7 cellular contexts compared by ENCODE assay signal in genomic region chr5:76084496-76085285, GRCh38. TPM values are rescaled to one million over a fixed set of nuclear protein-coding genes. Genes with fewer than 3 reads are reported as not detected.
DNase-seq lines count a peak whose midpoint lies in the region; ATAC-seq and TF ChIP-seq lines count a peak whose summit lies in the region.

No MANE protein-coding gene starts in this region.

- no peaks in the 10 kb centered on the region for H3K9me3 Mint-ChIP-seq in chondrocyte (ENCODE audit: low read depth)

- no peak overlapping the region for H3K14ac ChIP-seq in neuronal stem cell (ENCODE audit: low read length)

- H2BK12ac ChIP-seq in neuronal stem cell (ENCODE audit: low read length), result no peak overlapping the region

- H3K4me3 ChIP-seq in GM12875 (ENCODE audit: low read depth, low read length), result peak overlapping the region; percentile 61
- peak overlapping the region; percentile 26 to 80 for H3K4me3 ChIP-seq in neuronal stem cell (ENCODE audit: low read length in 2 of 2)

- no CpG with 5 or more reads among the region's 75 CpGs for WGBS in neuronal stem cell (ENCODE audit: extremely low coverage in 2 of 2, insufficient read length in 2 of 2, insufficient replicate concordance in 1 of 2), 2 donors

- no peak overlapping the region for H2BK15ac ChIP-seq in neuronal stem cell (ENCODE audit: low read length)

- TF ChIP-seq CTCF in GM12875 (IDR thresholded peaks at IDR 0.05; ENCODE audit: borderline replicate concordance, insufficient read depth, low read depth, low read length) (no peak), chondrocyte (IDR thresholded peaks at IDR 0.05) (no peak)

- H3K27me3 Mint-ChIP-seq in chondrocyte (ENCODE audit: low read depth), result peaks cover 67% of the 10 kb centered on the region

- H3K27ac ChIP-seq in neuronal stem cell (replicated peaks; ENCODE audit: low read length), result no peak overlapping the region

- TF ChIP-seq POLR2A in GM18505 (IDR thresholded peaks at IDR 0.05; ENCODE audit: borderline replicate concordance, extremely low read depth, insufficient read depth, insufficient read length), result no peak

- H3K4me2 ChIP-seq in neuronal stem cell (ENCODE audit: insufficient read depth, low read length, poor library complexity, severe bottlenecking), result peak overlapping the region; percentile 93

- H3K4ac ChIP-seq in neuronal stem cell (ENCODE audit: low read length), result no peak overlapping the region

- no peaks in the 10 kb centered on the region for H3K36me3 ChIP-seq in neuronal stem cell (replicated peaks in 1 of 2; ENCODE audit: control insufficient read depth in 2 of 2, insufficient read depth in 2 of 2, low read length in 2 of 2)

- no peaks in the 10 kb centered on the region for H3K79me1 ChIP-seq in neuronal stem cell (ENCODE audit: low read depth, low read length)

- peaks cover 24% of the 10 kb centered on the region for H3K4me1 Mint-ChIP-seq in chondrocyte (ENCODE audit: low read depth)

- no peak overlapping the region for H4K91ac ChIP-seq in neuronal stem cell (ENCODE audit: low read depth, low read length, poor library complexity)

- H2AK5ac ChIP-seq in neuronal stem cell (ENCODE audit: low read depth, low read length), result no peak overlapping the region

- no peak overlapping the region for H4K8ac ChIP-seq in neuronal stem cell (ENCODE audit: low read depth, low read length)

- peaks cover 10% of the 10 kb centered on the region in 2 donors for H3K4me1 ChIP-seq in neuronal stem cell (ENCODE audit: control insufficient read depth in 2 of 2, insufficient read depth in 1 of 2, low read depth in 1 of 2, low read length in 2 of 2)

- no peak overlapping the region for H2BK5ac ChIP-seq in neuronal stem cell (ENCODE audit: low read length)

- H3K9ac ChIP-seq in neuronal stem cell (ENCODE audit: low read depth, low read length, poor library complexity), result no peak overlapping the region

- H2BK120ac ChIP-seq in neuronal stem cell (ENCODE audit: low read depth, low read length), result peak overlapping the region; percentile 54

- no peak for ATAC-seq in GM18505 (IDR thresholded peaks at IDR 0.05; ENCODE audit: unreplicated experiment)

- no peak overlapping the region for H3K27ac Mint-ChIP-seq in chondrocyte (ENCODE audit: unreplicated experiment)

- peaks cover 18 to 81% (median 53%) of the 10 kb centered on the region in 3 experiments for H3K27me3 ChIP-seq in neuronal stem cell (ENCODE audit: control insufficient read depth in 3 of 3, insufficient read depth in 3 of 3, low read depth in 1 of 3, low read length in 3 of 3)

- peak overlapping the region; percentile 68 for H3K4me3 Mint-ChIP-seq in chondrocyte (ENCODE audit: unreplicated experiment)

- H3K23ac ChIP-seq in neuronal stem cell (ENCODE audit: low read depth, low read length, poor library complexity), result no peak overlapping the region

- no peaks in the 10 kb centered on the region for H3K9me3 ChIP-seq in neuronal stem cell (replicated peaks in 1 of 2; ENCODE audit: control insufficient read depth in 2 of 2, insufficient read depth in 1 of 2, low read depth in 1 of 2, low read length in 2 of 2)

- peaks cover 2% of the 10 kb centered on the region for H3K36me3 Mint-ChIP-seq in chondrocyte (ENCODE audit: low read depth)

- H2AFZ ChIP-seq in neuronal stem cell (ENCODE audit: low read length), result peak overlapping the region; percentile 81

- DNase-seq in NCI-H748 treated with DMSO at 0.1 percent for 48 hours (lab: John Stamatoyannopoulos, UW) (peak; percentile 77), chondrocyte (ENCODE audit: low spot score) (no peak), neuronal stem cell (ENCODE audit: low spot score) (peak; percentile 54), COLO829 (ENCODE audit: low spot score) (no peak), NOMO-1 (lab: John Stamatoyannopoulos, UW; ENCODE audit: unreplicated experiment in 2 of 2) (no peak)

- H3K18ac ChIP-seq in neuronal stem cell (ENCODE audit: low read length), result peak overlapping the region; percentile 84

RNA-seq across cellular contexts. Expression of gene SV2C, which starts 1.5 kb away (rescaled TPM):
- 0.02 TPM in 1 of 3 replicates, not detected in the others for total RNA-seq in chondrocyte
- polyA plus RNA-seq in neuronal stem cell (2013, experiment 1 of 2), result 0.06 TPM
- polyA plus RNA-seq in neuronal stem cell (2013, experiment 2 of 2), result 0.07 TPM

Comparison
In these comparisons a context has a peak if more than half of its experiments do, and no peak if none do; other contexts are left out.
1. DNase-seq: peak in NCI-H748 treated with DMSO at 0.1 percent for 48 hours (single experiment) and neuronal stem cell (single experiment); none in chondrocyte (single experiment), COLO829 (single experiment) and NOMO-1 (0 of 2).